Comparison of ENCODE assay signal across 1 cellular context in genomic region chr1:150364231-150365003, GRCh38.
TF ChIP-seq lines count a peak whose summit lies in the region.

No MANE protein-coding gene starts in this region.

TF ChIP-seq in HepG2, 621 proteins besides CTCF, POLR2A, EP300 and RAD21 (continued from another document and continues in another):
- TF ChIP-seq CEBPZ (IDR thresholded peaks at IDR 0.05; ENCODE audit: low read length) (no peak), ZFP41 (CRISPR knock-in tag; IDR thresholded peaks at IDR 0.05; ENCODE audit: borderline replicate concordance) (no peak), SRY (CRISPR knock-in tag; IDR thresholded peaks at IDR 0.05) (no peak), ZNF503 (CRISPR knock-in tag; IDR thresholded peaks at IDR 0.05) (no peak), ZNF652 (CRISPR knock-in tag; IDR thresholded peaks at IDR 0.05; ENCODE audit: borderline replicate concordance, low read depth) (no peak), ZBTB44 (CRISPR knock-in tag; IDR thresholded peaks at IDR 0.05) (no peak), ZNF557 (CRISPR knock-in tag; IDR thresholded peaks at IDR 0.05) (no peak), GZF1 (CRISPR knock-in tag; IDR thresholded peaks at IDR 0.05) (no peak), MBNL3 (CRISPR knock-in tag; conservative IDR thresholded peaks at IDR 0.05) (no peak), ZNF878 (CRISPR knock-in tag; IDR thresholded peaks at IDR 0.05) (peak; percentile 16; the same call in 1 of the 2 replicates), KDM6A (CRISPR knock-in tag; IDR thresholded peaks at IDR 0.05; ENCODE audit: low read depth) (no peak), WIZ (CRISPR knock-in tag; IDR thresholded peaks at IDR 0.05) (no peak), ZFP37 (CRISPR knock-in tag; IDR thresholded peaks at IDR 0.05; ENCODE audit: borderline replicate concordance) (no peak), POLR2G (IDR thresholded peaks at IDR 0.05; ENCODE audit: low read depth, low read length) (peak; percentile 76), ATF4 (CRISPR knock-in tag; IDR thresholded peaks at IDR 0.05) (0 out of 4 replicates have a peak, but pooled peaks of 1 of the 2 experiments have one; percentile 55), TEAD2 (CRISPR knock-in tag; IDR thresholded peaks at IDR 0.05) (no peak), ZNF703 (CRISPR knock-in tag; IDR thresholded peaks at IDR 0.05; ENCODE audit: borderline replicate concordance) (no peak), ZNF570 (CRISPR knock-in tag; IDR thresholded peaks at IDR 0.05; ENCODE audit: borderline replicate concordance) (no peak), HMGA1 (CRISPR knock-in tag; conservative IDR thresholded peaks at IDR 0.05) (no peak), PHF5A (CRISPR knock-in tag; IDR thresholded peaks at IDR 0.05; ENCODE audit: low read depth, unreplicated experiment) (no peak), ZNF616 (CRISPR knock-in tag; IDR thresholded peaks at IDR 0.05; ENCODE audit: low read depth) (no peak), PLRG1 (conservative IDR thresholded peaks at IDR 0.05) (no peak), ZBTB20 (CRISPR knock-in tag; IDR thresholded peaks at IDR 0.05; ENCODE audit: borderline replicate concordance, low read depth) (peak; percentile 27; the same call in 1 of the 2 replicates), EEA1 (CRISPR knock-in tag; IDR thresholded peaks at IDR 0.05; ENCODE audit: borderline replicate concordance) (no peak), ZNF790 (CRISPR knock-in tag; IDR thresholded peaks at IDR 0.05; ENCODE audit: borderline replicate concordance) (no peak), KLF15 (CRISPR knock-in tag; IDR thresholded peaks at IDR 0.05; ENCODE audit: borderline replicate concordance) (no peak), ZXDC (CRISPR knock-in tag; IDR thresholded peaks at IDR 0.05) (no peak), CBX5 (CRISPR knock-in tag; IDR thresholded peaks at IDR 0.05; ENCODE audit: borderline replicate concordance) (no peak)
- TF ChIP-seq, protein P1, sequence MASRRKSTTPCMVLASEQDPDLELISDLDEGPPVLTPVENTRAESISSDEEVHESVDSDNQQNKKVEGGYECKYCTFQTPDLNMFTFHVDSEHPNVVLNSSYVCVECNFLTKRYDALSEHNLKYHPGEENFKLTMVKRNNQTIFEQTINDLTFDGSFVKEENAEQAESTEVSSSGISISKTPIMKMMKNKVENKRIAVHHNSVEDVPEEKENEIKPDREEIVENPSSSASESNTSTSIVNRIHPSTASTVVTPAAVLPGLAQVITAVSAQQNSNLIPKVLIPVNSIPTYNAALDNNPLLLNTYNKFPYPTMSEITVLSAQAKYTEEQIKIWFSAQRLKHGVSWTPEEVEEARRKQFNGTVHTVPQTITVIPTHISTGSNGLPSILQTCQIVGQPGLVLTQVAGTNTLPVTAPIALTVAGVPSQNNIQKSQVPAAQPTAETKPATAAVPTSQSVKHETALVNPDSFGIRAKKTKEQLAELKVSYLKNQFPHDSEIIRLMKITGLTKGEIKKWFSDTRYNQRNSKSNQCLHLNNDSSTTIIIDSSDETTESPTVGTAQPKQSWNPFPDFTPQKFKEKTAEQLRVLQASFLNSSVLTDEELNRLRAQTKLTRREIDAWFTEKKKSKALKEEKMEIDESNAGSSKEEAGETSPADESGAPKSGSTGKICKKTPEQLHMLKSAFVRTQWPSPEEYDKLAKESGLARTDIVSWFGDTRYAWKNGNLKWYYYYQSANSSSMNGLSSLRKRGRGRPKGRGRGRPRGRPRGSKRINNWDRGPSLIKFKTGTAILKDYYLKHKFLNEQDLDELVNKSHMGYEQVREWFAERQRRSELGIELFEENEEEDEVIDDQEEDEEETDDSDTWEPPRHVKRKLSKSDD (CRISPR knock-in tag; IDR thresholded peaks at IDR 0.05; ENCODE audit: low read depth), result 0 out of 2 replicates have a peak, but pooled peaks have one; percentile 42
- TF ChIP-seq, protein P2, sequence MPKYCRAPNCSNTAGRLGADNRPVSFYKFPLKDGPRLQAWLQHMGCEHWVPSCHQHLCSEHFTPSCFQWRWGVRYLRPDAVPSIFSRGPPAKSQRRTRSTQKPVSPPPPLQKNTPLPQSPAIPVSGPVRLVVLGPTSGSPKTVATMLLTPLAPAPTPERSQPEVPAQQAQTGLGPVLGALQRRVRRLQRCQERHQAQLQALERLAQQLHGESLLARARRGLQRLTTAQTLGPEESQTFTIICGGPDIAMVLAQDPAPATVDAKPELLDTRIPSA (CRISPR knock-in tag; IDR thresholded peaks at IDR 0.05; ENCODE audit: borderline replicate concordance), result no peak
- TF ChIP-seq, protein P3, sequence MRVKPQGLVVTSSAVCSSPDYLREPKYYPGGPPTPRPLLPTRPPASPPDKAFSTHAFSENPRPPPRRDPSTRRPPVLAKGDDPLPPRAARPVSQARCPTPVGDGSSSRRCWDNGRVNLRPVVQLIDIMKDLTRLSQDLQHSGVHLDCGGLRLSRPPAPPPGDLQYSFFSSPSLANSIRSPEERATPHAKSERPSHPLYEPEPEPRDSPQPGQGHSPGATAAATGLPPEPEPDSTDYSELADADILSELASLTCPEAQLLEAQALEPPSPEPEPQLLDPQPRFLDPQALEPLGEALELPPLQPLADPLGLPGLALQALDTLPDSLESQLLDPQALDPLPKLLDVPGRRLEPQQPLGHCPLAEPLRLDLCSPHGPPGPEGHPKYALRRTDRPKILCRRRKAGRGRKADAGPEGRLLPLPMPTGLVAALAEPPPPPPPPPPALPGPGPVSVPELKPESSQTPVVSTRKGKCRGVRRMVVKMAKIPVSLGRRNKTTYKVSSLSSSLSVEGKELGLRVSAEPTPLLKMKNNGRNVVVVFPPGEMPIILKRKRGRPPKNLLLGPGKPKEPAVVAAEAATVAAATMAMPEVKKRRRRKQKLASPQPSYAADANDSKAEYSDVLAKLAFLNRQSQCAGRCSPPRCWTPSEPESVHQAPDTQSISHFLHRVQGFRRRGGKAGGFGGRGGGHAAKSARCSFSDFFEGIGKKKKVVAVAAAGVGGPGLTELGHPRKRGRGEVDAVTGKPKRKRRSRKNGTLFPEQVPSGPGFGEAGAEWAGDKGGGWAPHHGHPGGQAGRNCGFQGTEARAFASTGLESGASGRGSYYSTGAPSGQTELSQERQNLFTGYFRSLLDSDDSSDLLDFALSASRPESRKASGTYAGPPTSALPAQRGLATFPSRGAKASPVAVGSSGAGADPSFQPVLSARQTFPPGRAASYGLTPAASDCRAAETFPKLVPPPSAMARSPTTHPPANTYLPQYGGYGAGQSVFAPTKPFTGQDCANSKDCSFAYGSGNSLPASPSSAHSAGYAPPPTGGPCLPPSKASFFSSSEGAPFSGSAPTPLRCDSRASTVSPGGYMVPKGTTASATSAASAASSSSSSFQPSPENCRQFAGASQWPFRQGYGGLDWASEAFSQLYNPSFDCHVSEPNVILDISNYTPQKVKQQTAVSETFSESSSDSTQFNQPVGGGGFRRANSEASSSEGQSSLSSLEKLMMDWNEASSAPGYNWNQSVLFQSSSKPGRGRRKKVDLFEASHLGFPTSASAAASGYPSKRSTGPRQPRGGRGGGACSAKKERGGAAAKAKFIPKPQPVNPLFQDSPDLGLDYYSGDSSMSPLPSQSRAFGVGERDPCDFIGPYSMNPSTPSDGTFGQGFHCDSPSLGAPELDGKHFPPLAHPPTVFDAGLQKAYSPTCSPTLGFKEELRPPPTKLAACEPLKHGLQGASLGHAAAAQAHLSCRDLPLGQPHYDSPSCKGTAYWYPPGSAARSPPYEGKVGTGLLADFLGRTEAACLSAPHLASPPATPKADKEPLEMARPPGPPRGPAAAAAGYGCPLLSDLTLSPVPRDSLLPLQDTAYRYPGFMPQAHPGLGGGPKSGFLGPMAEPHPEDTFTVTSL (CRISPR knock-in tag; IDR thresholded peaks at IDR 0.05; ENCODE audit: borderline replicate concordance), result no peak
- TF ChIP-seq, protein P4, sequence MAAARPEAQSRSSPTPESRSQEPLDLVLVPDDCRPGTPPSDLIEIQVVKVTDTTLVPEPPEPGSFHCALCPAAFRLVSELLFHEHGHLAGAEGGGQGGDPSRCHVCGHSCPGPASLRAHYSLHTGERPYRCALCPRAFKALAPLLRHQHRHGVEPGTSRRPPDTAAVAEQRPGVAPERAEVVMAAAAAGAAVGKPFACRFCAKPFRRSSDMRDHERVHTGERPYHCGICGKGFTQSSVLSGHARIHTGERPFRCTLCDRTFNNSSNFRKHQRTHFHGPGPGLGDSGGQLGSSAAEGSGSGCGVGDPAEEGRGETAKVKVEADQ (CRISPR knock-in tag; IDR thresholded peaks at IDR 0.05; ENCODE audit: borderline replicate concordance), result no peak
- TF ChIP-seq, protein P5, sequence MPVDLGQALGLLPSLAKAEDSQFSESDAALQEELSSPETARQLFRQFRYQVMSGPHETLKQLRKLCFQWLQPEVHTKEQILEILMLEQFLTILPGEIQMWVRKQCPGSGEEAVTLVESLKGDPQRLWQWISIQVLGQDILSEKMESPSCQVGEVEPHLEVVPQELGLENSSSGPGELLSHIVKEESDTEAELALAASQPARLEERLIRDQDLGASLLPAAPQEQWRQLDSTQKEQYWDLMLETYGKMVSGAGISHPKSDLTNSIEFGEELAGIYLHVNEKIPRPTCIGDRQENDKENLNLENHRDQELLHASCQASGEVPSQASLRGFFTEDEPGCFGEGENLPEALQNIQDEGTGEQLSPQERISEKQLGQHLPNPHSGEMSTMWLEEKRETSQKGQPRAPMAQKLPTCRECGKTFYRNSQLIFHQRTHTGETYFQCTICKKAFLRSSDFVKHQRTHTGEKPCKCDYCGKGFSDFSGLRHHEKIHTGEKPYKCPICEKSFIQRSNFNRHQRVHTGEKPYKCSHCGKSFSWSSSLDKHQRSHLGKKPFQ (CRISPR knock-in tag; IDR thresholded peaks at IDR 0.05; ENCODE audit: insufficient replicate concordance), result peak; percentile 59
